Comparison of ENCODE assay signal across 8 cellular contexts in genomic region chr14:102063092-102063807, GRCh38. TPM values are rescaled to one million over a fixed set of nuclear protein-coding genes. Genes with fewer than 3 reads are reported as not detected.
DNase-seq lines count a peak whose midpoint lies in the region; ATAC-seq and TF ChIP-seq lines count a peak whose summit lies in the region.

No MANE protein-coding gene starts in this region.

- TF ChIP-seq POLR2A in esophagus muscularis mucosa (IDR thresholded peaks at IDR 0.05; ENCODE audit: low read depth), result no peak

- H3K9me2 ChIP-seq in OCI-LY7 (ENCODE audit: insufficient read depth, low read length), result no peaks in the 10 kb centered on the region

- H3K36me3 ChIP-seq in OCI-LY7 (ENCODE audit: insufficient read depth, low read length), result no peaks in the 10 kb centered on the region
- no peaks in the 10 kb centered on the region for H3K36me3 ChIP-seq in esophagus muscularis mucosa

- no peaks in the 10 kb centered on the region for H4K20me1 ChIP-seq in OCI-LY7 (ENCODE audit: insufficient read depth, low read length)

- no TSS peak for BruUV-seq in OCI-LY7 (replicated peaks; lab: Mats Ljungman, UMichigan)

- TF ChIP-seq EP300 in esophagus muscularis mucosa (IDR thresholded peaks at IDR 0.05), result no peak

- peaks cover 0 to 9% (median 4%) of the 10 kb centered on the region in 4 donors for H3K4me1 Mint-ChIP-seq in naive thymus-derived CD8-positive, alpha-beta T cell
- peaks cover 0 to 5% of the 10 kb centered on the region in 2 donors for H3K4me1 Mint-ChIP-seq in stimulated activated naive B cell treated with anti-CD40 and anti-IgM and Interleukin-4, amounts not matched to agents 10 μg/mL and 1 μg/mL and 100 μg/mL, for 72 hours

- H3K4me3 Mint-ChIP-seq in naive thymus-derived CD8-positive, alpha-beta T cell, result no peak overlapping the region
- H3K4me3 Mint-ChIP-seq in stimulated activated naive B cell treated with anti-CD40 and anti-IgM and Interleukin-4, amounts not matched to agents 10 μg/mL and 1 μg/mL and 100 μg/mL, for 72 hours, result no peak overlapping the region

- DNase-seq in GM03348 (ENCODE audit: low spot score) (peak; percentile 95), HT1080 (ENCODE audit: low read depth) (peak; percentile 83), OCI-LY7 (ENCODE audit: low spot score) (peak; percentile 83), activated T-cell treated with anti-CD3 and anti-CD28 coated beads for 48 hours (ENCODE audit: low read depth) (peak; percentile 71), esophagus muscularis mucosa (ENCODE audit: extremely low spot score) (peak; percentile 97)
- peak; percentile 44 to 75 (median 58) for DNase-seq in naive thymus-derived CD8-positive, alpha-beta T cell
- peak; percentile 35 for DNase-seq in stimulated activated naive B cell treated with anti-CD40 and anti-IgM and Interleukin-4, amounts not matched to agents 10 μg/mL and 1 μg/mL and 100 μg/mL, for 72 hours

- 35% methylated on average over 24 of the region's 26 CpGs for WGBS in esophagus muscularis mucosa

- POLR2A ChIA-PET in OCI-LY7 (lab: Charles Lee), result interaction anchor here (0.6 to 1.3 kb wide), 3 partner anchors 10 to 1995 kb away, joined by 3 to 4 read pairs (median 4); no protein-coding TSS in a partner anchor
- POLR2A ChIA-PET in naive thymus-derived CD8-positive, alpha-beta T cell (lab: Charles Lee), result interaction anchor here (0.6 to 1.4 kb wide), 2 partner anchors 15 to 33 kb away, joined by 3 to 4 read pairs; no protein-coding TSS in a partner anchor

- H3K4me3 ChIP-seq in OCI-LY7 (ENCODE audit: low read depth, low read length, poor library complexity, severe bottlenecking) (no peak overlapping the region), esophagus muscularis mucosa (peak overlapping the region in 1 of 4 donors; percentile 5)

- no peaks in the 10 kb centered on the region for H3K27me3 Mint-ChIP-seq in naive thymus-derived CD8-positive, alpha-beta T cell
- H3K27me3 Mint-ChIP-seq in stimulated activated naive B cell treated with anti-CD40 and anti-IgM and Interleukin-4, amounts not matched to agents 10 μg/mL and 1 μg/mL and 100 μg/mL, for 72 hours, result no peaks in the 10 kb centered on the region

- peak; percentile 93 to 94 for ATAC-seq in naive thymus-derived CD8-positive, alpha-beta T cell
- ATAC-seq in stimulated activated naive B cell treated with anti-CD40 and anti-IgM and Interleukin-4, amounts not matched to agents 10 μg/mL and 1 μg/mL and 100 μg/mL, for 72 hours (replicated peaks), result peak; percentile 92
- no peak for ATAC-seq in HG03139 (IDR thresholded peaks at IDR 0.05; ENCODE audit: unreplicated experiment)

- H3K4me1 ChIP-seq in OCI-LY7 (ENCODE audit: insufficient read depth, low read length, poor library complexity, severe bottlenecking), result no peaks in the 10 kb centered on the region
- H3K4me1 ChIP-seq in esophagus muscularis mucosa, result peaks cover 8 to 15% (median 14%) of the 10 kb centered on the region in 4 donors

- CTCF ChIA-PET in OCI-LY7 (lab: Charles Lee; ENCODE audit: unreplicated experiment), result interaction anchor here (0.6 kb wide), 1 partner anchor 288 kb away, joined by 3 read pairs; no protein-coding TSS in a partner anchor

- TF ChIP-seq CTCF in OCI-LY7 (conservative IDR thresholded peaks at IDR 0.05; ENCODE audit: low read length) (peak; percentile 76), esophagus muscularis mucosa (IDR thresholded peaks at IDR 0.05) (peak; percentile 40 to 57 (median 56))

- no peaks in the 10 kb centered on the region for H3K27me3 ChIP-seq in esophagus muscularis mucosa

- intact Hi-C loops in OCI-LY7 (cut with micrococcal nuclease; ENCODE audit: unreplicated experiment) (loop anchor here (1.0 kb wide), 2 partner anchors 33 to 251 kb away; no protein-coding TSS in a partner anchor), esophagus muscularis mucosa (cut with DNase I) (loop anchor here (5.0 kb wide), 1 partner anchor 34 kb away; no protein-coding TSS in a partner anchor)

- no peak overlapping the region for H2AFZ ChIP-seq in OCI-LY7 (ENCODE audit: low read length)

- H3K4me2 ChIP-seq in OCI-LY7 (ENCODE audit: low read length), result no peak overlapping the region

- H3K27ac ChIP-seq in OCI-LY7 (ENCODE audit: low read depth, low read length, poor library complexity, severe bottlenecking) (no peak overlapping the region), esophagus muscularis mucosa (replicated peaks in 1 of 4) (peak overlapping the region in 3 of 4 donors; percentile 31 to 48 (median 40))

- H3K9me3 Mint-ChIP-seq in naive thymus-derived CD8-positive, alpha-beta T cell, result no peaks in the 10 kb centered on the region
- no peaks in the 10 kb centered on the region for H3K9me3 Mint-ChIP-seq in stimulated activated naive B cell treated with anti-CD40 and anti-IgM and Interleukin-4, amounts not matched to agents 10 μg/mL and 1 μg/mL and 100 μg/mL, for 72 hours

- H3K27ac Mint-ChIP-seq in naive thymus-derived CD8-positive, alpha-beta T cell, result no peak overlapping the region
- H3K27ac Mint-ChIP-seq in stimulated activated naive B cell treated with anti-CD40 and anti-IgM and Interleukin-4, amounts not matched to agents 10 μg/mL and 1 μg/mL and 100 μg/mL, for 72 hours, result no peak overlapping the region

- no peaks in the 10 kb centered on the region for H3K9me3 ChIP-seq in OCI-LY7 (ENCODE audit: low read length)
- no peaks in the 10 kb centered on the region for H3K9me3 ChIP-seq in esophagus muscularis mucosa

- no peaks in the 10 kb centered on the region for H3K79me2 ChIP-seq in OCI-LY7 (ENCODE audit: insufficient read depth, low read depth, low read length)

- H3K36me3 Mint-ChIP-seq in naive thymus-derived CD8-positive, alpha-beta T cell, result no peaks in the 10 kb centered on the region
- H3K36me3 Mint-ChIP-seq in stimulated activated naive B cell treated with anti-CD40 and anti-IgM and Interleukin-4, amounts not matched to agents 10 μg/mL and 1 μg/mL and 100 μg/mL, for 72 hours, result no peaks in the 10 kb centered on the region

RNA-seq across cellular contexts. Expression of gene HSP90AA1, which starts 23.6 kb away (rescaled TPM):
- total RNA-seq in HT1080 (2014; rRNA removed; shearing (Covaris generic)), result 341 and 404 TPM in 2 replicates
- polyA plus RNA-seq in HT1080 (2015; cell fraction: cytosol; rRNA removed), result 836 and 933 TPM in 2 replicates
- polyA plus RNA-seq in HT1080 (2015; cell fraction: nucleus; rRNA removed), result 1,641 and 1,979 TPM in 2 replicates
- 294 and 344 TPM in 2 replicates for total RNA-seq in OCI-LY7 (2014; rRNA removed; shearing (Covaris generic))
- 610 and 704 TPM in 2 replicates for total RNA-seq in OCI-LY7 (2022)
- 100 to 1,000 TPM; 256 to 605 (median 376) TPM for total RNA-seq in esophagus muscularis mucosa
- 100 to 1,000 TPM; 356 to 373 TPM for total RNA-seq in naive thymus-derived CD8-positive, alpha-beta T cell
- 100 to 1,000 TPM; 401 to 445 (median 427) TPM for polyA plus RNA-seq in naive thymus-derived CD8-positive, alpha-beta T cell

Comparison
In these comparisons a context has a peak if more than half of its experiments do, and no peak if none do; other contexts are left out.
1. DNase-seq: peak in every context shown above with its lines; median percentile 97 in esophagus muscularis mucosa; 95 in GM03348; 83 in HT1080; 83 in OCI-LY7; 71 in activated T-cell treated with anti-CD3 and anti-CD28 coated beads for 48 hours; 58 in naive thymus-derived CD8-positive, alpha-beta T cell; 35 in stimulated activated naive B cell treated with anti-CD40 and anti-IgM and Interleukin-4, amounts not matched to agents 10 μg/mL and 1 μg/mL and 100 μg/mL, for 72 hours.